11 cellular contexts compared by ENCODE assay signal in genomic region chr20:48786916-48787676, GRCh38. TPM values are rescaled to one million over a fixed set of nuclear protein-coding genes. Genes with fewer than 3 reads are reported as not detected.
A peak's percentile ranks its signal among the peaks of the same experiment; 100 is the strongest.
DNase-seq lines count a peak whose midpoint lies in the region; FAIRE-seq and TF ChIP-seq lines count a peak whose summit lies in the region.
"Had no signal": no experiment of that assay in that cellular context is flagged by ENCODE, and none has a peak within 500 bp of the region (broad histone marks: within the 10 kb centered on the region; RNA-seq: fewer than 3 reads in every experiment).

No MANE protein-coding gene starts in this region.

- H3K27ac Mint-ChIP-seq in Caco-2 (ENCODE audit: unreplicated experiment): peak overlapping the region; percentile 6
- H3K27ac Mint-ChIP-seq in activated T-helper 1 cell treated with anti-CD3 and anti-CD28 coated beads, Interleukin-12 subunit alpha, Interleukin-12 subunit beta, Interleukin-2, Interleukin-4 antibody, amounts not matched to agents 30 ng/mL and 10 ng/mL and 1 ng/mL, durations not matched to agents 14 hours and 24 hours and 36 hours: peak overlapping the region; percentile 26

- H3K9me3 ChIP-seq in Caco-2: no peaks in the 10 kb centered on the region
- no peaks in the 10 kb centered on the region for H3K9me3 ChIP-seq in iPS-20b (ENCODE audit: insufficient read depth, low read depth, low read length)

- H3K9me3 Mint-ChIP-seq in Caco-2 (ENCODE audit: unreplicated experiment): no peaks in the 10 kb centered on the region
- no peaks in the 10 kb centered on the region for H3K9me3 Mint-ChIP-seq in activated T-helper 1 cell treated with anti-CD3 and anti-CD28 coated beads, Interleukin-12 subunit alpha, Interleukin-12 subunit beta, Interleukin-2, Interleukin-4 antibody, amounts not matched to agents 30 ng/mL and 10 ng/mL and 1 ng/mL, durations not matched to agents 14 hours and 24 hours and 36 hours

- BruUV-seq in Caco-2 (replicated peaks; lab: Mats Ljungman, UMichigan): no TSS peak

- H3K27me3 ChIP-seq in Caco-2 (replicated peaks; ENCODE audit: control insufficient read depth, insufficient read depth, low read length) (no peaks in the 10 kb centered on the region; the same call in 1 of the 2 replicates), iPS-20b (ENCODE audit: insufficient read depth, low read length) (no peaks in the 10 kb centered on the region)

- CTCF ChIA-PET in Caco-2 (lab: Charles Lee): interaction anchor here (3.1 kb wide), 1 partner anchor 130 kb away, joined by 11 read pairs; no protein-coding TSS in a partner anchor

- no peak overlapping the region for H3K4me3 ChIP-seq in Caco-2 (ENCODE audit: low read depth, low read length)
- no peak overlapping the region for H3K4me3 ChIP-seq in iPS-20b (ENCODE audit: low read length)
- no peak overlapping the region for H3K4me3 ChIP-seq in skin epidermis

- H3K4me3 Mint-ChIP-seq in Caco-2 (ENCODE audit: unreplicated experiment): no peak overlapping the region
- no peak overlapping the region for H3K4me3 Mint-ChIP-seq in activated T-helper 1 cell treated with anti-CD3 and anti-CD28 coated beads, Interleukin-12 subunit alpha, Interleukin-12 subunit beta, Interleukin-2, Interleukin-4 antibody, amounts not matched to agents 30 ng/mL and 10 ng/mL and 1 ng/mL, durations not matched to agents 14 hours and 24 hours and 36 hours

- no peak for DNase-seq in Caco-2
- no peak for DNase-seq in activated T-helper 1 cell treated with anti-CD3 and anti-CD28 coated beads, Interleukin-12 subunit alpha, Interleukin-12 subunit beta, Interleukin-2, Interleukin-4 antibody, amounts not matched to agents 30 ng/mL and 10 ng/mL and 1 ng/mL, durations not matched to agents 14 hours and 24 hours and 36 hours (ENCODE audit: low spot score)
- DNase-seq in GF-D8 (lab: John Stamatoyannopoulos, UW): no peak
- DNase-seq in NCI-H1436 treated with DMSO at 0.1 percent for 48 hours (lab: John Stamatoyannopoulos, UW): no peak
- no peak for DNase-seq in C1 segment of cervical spinal cord (lab: John Stamatoyannopoulos, UW)
- DNase-seq in urothelium cell line (ENCODE audit: low spot score): no peak
- DNase-seq: stimulated activated CD4-positive, alpha-beta T cell treated with anti-CD3 and anti-CD28 coated beads, Interleukin-2, amount 100 ng/mL, for 24 hours; stimulated activated naive CD4-positive, alpha-beta T cell; T-helper 1 cell had no signal

- TF ChIP-seq CTCF in Caco-2 (IDR thresholded peaks at IDR 0.05; ENCODE audit: insufficient read depth in 1 of 2, low read depth in 1 of 2, low read length in 1 of 2, severe bottlenecking in 1 of 2, unreplicated experiment in 1 of 2): no peak

- no peaks in the 10 kb centered on the region for H3K36me3 ChIP-seq in Caco-2 (ENCODE audit: control insufficient read depth, insufficient read depth, low read length)
- H3K36me3 ChIP-seq in iPS-20b (ENCODE audit: insufficient read depth, low read depth, low read length): no peaks in the 10 kb centered on the region

- no peaks in the 10 kb centered on the region for H3K4me1 Mint-ChIP-seq in Caco-2 (ENCODE audit: low read depth, unreplicated experiment)
- H3K4me1 Mint-ChIP-seq in activated T-helper 1 cell treated with anti-CD3 and anti-CD28 coated beads, Interleukin-12 subunit alpha, Interleukin-12 subunit beta, Interleukin-2, Interleukin-4 antibody, amounts not matched to agents 30 ng/mL and 10 ng/mL and 1 ng/mL, durations not matched to agents 14 hours and 24 hours and 36 hours (ENCODE audit: low read depth): peaks cover 60% of the 10 kb centered on the region

- intact Hi-C loops in Caco-2 (cut with micrococcal nuclease; ENCODE audit: unreplicated experiment): loop anchor here (5.0 kb wide), 1 partner anchor 325 kb away; no protein-coding TSS in a partner anchor
- intact Hi-C loops in activated T-helper 1 cell treated with anti-CD3 and anti-CD28 coated beads, Interleukin-12 subunit alpha, Interleukin-12 subunit beta, Interleukin-2, Interleukin-4 antibody, amounts not matched to agents 30 ng/mL and 10 ng/mL and 1 ng/mL, durations not matched to agents 14 hours and 24 hours and 36 hours (cut with micrococcal nuclease): no loop called here

- H3K36me3 Mint-ChIP-seq in Caco-2 (ENCODE audit: insufficient read depth, unreplicated experiment): no peaks in the 10 kb centered on the region
- H3K36me3 Mint-ChIP-seq in activated T-helper 1 cell treated with anti-CD3 and anti-CD28 coated beads, Interleukin-12 subunit alpha, Interleukin-12 subunit beta, Interleukin-2, Interleukin-4 antibody, amounts not matched to agents 30 ng/mL and 10 ng/mL and 1 ng/mL, durations not matched to agents 14 hours and 24 hours and 36 hours (ENCODE audit: low read depth): peaks cover 26% of the 10 kb centered on the region

- H3K27me3 Mint-ChIP-seq in Caco-2 (ENCODE audit: insufficient read depth, unreplicated experiment): peaks cover 23% of the 10 kb centered on the region
- H3K27me3 Mint-ChIP-seq in activated T-helper 1 cell treated with anti-CD3 and anti-CD28 coated beads, Interleukin-12 subunit alpha, Interleukin-12 subunit beta, Interleukin-2, Interleukin-4 antibody, amounts not matched to agents 30 ng/mL and 10 ng/mL and 1 ng/mL, durations not matched to agents 14 hours and 24 hours and 36 hours (ENCODE audit: insufficient read depth): no peaks in the 10 kb centered on the region

- FAIRE-seq in urothelium cell line (lab: Jason Lieb, UNC): no peak

- no peaks in the 10 kb centered on the region for H3K4me1 ChIP-seq in Caco-2
- H3K4me1 ChIP-seq in iPS-20b (ENCODE audit: insufficient read depth, low read length): peaks cover 4% of the 10 kb centered on the region; the same call in 1 of the 2 replicates

- H3K27ac ChIP-seq in iPS-20b (ENCODE audit: low read length) (no peak overlapping the region), skin epidermis (peak overlapping the region in 17 of 21 experiments; percentile 5 to 80 (median 60))

- POLR2A ChIA-PET in Caco-2 (lab: Charles Lee): interaction anchor here (0.6 to 0.7 kb wide), 2 partner anchors 82 to 105 kb away, joined by 3 to 4 read pairs; no protein-coding TSS in a partner anchor

- H3K9ac ChIP-seq in iPS-20b (ENCODE audit: low read depth, low read length): peak overlapping the region; percentile 49; the same call in 1 of the 2 replicates

RNA-seq across cellular contexts. Expression of gene PREX1, which starts 40.7 kb away (rescaled TPM):
- 7.7 and 9.5 TPM in 2 replicates for total RNA-seq in Caco-2 (2022)
- 68.2 and 69.4 TPM in 2 replicates for total RNA-seq in activated T-helper 1 cell treated with anti-CD3 and anti-CD28 coated beads, Interleukin-12 subunit alpha, Interleukin-12 subunit beta, Interleukin-2, Interleukin-4 antibody, amounts not matched to agents 30 ng/mL and 10 ng/mL and 1 ng/mL, durations not matched to agents 14 hours and 24 hours and 36 hours
